ENCODE assay signal across 10 cellular contexts in the genomic region with DNA sequence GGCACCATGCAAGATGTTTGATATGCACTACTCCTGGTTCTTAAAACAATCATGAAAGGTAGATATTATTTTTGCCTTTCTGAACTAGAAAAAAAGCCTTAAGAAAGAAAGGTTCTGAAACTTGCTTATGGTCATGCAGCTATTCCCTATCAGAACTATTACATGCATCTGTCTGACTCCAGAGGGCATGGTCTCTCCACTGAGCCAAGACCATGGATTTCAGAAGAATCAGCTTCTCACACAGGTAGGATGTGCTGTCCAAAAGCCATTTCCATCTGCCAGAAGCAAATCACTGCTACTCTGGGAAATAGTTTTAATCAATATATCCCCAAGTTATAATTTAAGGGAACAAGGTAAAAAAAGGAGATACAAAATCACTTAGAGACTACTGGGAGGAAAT.
DNase-seq lines count a peak whose midpoint lies in the region; ATAC-seq and TF ChIP-seq lines count a peak whose summit lies in the region.
"Had no signal": no experiment of that assay in that cellular context is flagged by ENCODE, and none has a peak within 500 bp of the region (broad histone marks: within the 10 kb centered on the region; RNA-seq: fewer than 3 reads in every experiment).

No MANE protein-coding gene starts in this region.

- H2AFZ ChIP-seq in SK-N-SH (ENCODE audit: low read depth) (no peak overlapping the region), OCI-LY1 (ENCODE audit: low read length) (no peak overlapping the region)

- H3K9ac ChIP-seq in SK-N-SH, result no peak overlapping the region
- H3K9ac ChIP-seq in OCI-LY1 (ENCODE audit: low read length), result peak overlapping the region; percentile 41; the same call in 1 of the 2 replicates

- TF ChIP-seq RAD21 in SK-N-SH (IDR thresholded peaks at IDR 0.05; ENCODE audit: low read length), result peak; percentile 43

- H3K4me2 ChIP-seq in SK-N-SH (no peak overlapping the region), OCI-LY1 (ENCODE audit: low read length) (peak overlapping the region; percentile 81; the same call in 1 of the 2 replicates)

- H3K9me2 ChIP-seq in SK-N-SH, result no peaks in the 10 kb centered on the region
- no peaks in the 10 kb centered on the region for H3K9me2 ChIP-seq in OCI-LY1 (ENCODE audit: low read depth, low read length)

- POLR2A ChIA-PET in SK-N-SH (lab: Yijun Ruan, JAX), result no interaction called here

- peaks cover 38% of the 10 kb centered on the region for H3F3A ChIP-seq in SK-N-SH (replicated peaks; ENCODE audit: insufficient read depth)
- H3F3A ChIP-seq in OCI-LY1 (ENCODE audit: insufficient read depth, low read length), result peaks cover 32% of the 10 kb centered on the region

- H3K27me3 ChIP-seq in SK-N-SH (ENCODE audit: insufficient read depth) (no peaks in the 10 kb centered on the region), OCI-LY1 (ENCODE audit: insufficient read depth, low read length) (no peaks in the 10 kb centered on the region), spleen (replicated peaks in 1 of 7) (no peaks in the 10 kb centered on the region)

- H3K9me3 ChIP-seq in SK-N-SH, result no peaks in the 10 kb centered on the region
- no peaks in the 10 kb centered on the region for H3K9me3 ChIP-seq in OCI-LY1 (ENCODE audit: low read length)
- H3K9me3 ChIP-seq in spleen, result no peaks in the 10 kb centered on the region

- peaks cover 45 to 59% of the 10 kb centered on the region in 2 experiments for H3K4me1 ChIP-seq in SK-N-SH (ENCODE audit: control insufficient read depth in 1 of 2, insufficient read depth in 2 of 2, low read depth in 1 of 2, low read length in 1 of 2)
- H3K4me1 ChIP-seq in OCI-LY1 (ENCODE audit: insufficient read depth, low read length, severe bottlenecking), result peaks cover 75% of the 10 kb centered on the region
- H3K4me1 ChIP-seq in spleen, result peaks cover 53 to 85% (median 73%) of the 10 kb centered on the region in 6 donors

- ATAC-seq in SK-N-SH treated with all-trans-retinoic acid at 6 μM for 48 hours (no peak), GM21367 (IDR thresholded peaks at IDR 0.05; ENCODE audit: unreplicated experiment) (no peak), left cardiac atrium (no peak), GM21447 (IDR thresholded peaks at IDR 0.05; ENCODE audit: unreplicated experiment) (no peak)

- TF ChIP-seq CTCF in SK-N-SH (IDR thresholded peaks at IDR 0.05), result peak; percentile 28; the same call in 1 of the 2 replicates
- TF ChIP-seq CTCF in OCI-LY1 (IDR thresholded peaks at IDR 0.05; ENCODE audit: low read length), result peak; percentile 20; the same call in 1 of the 2 replicates
- TF ChIP-seq CTCF in choroid plexus epithelial cell (conservative IDR thresholded peaks at IDR 0.05; ENCODE audit: low read depth, low read length), result peak; percentile 26
- no peak for TF ChIP-seq CTCF in spleen (IDR thresholded peaks at IDR 0.05 in 8 of 11, conservative IDR thresholded peaks at IDR 0.05 in 3 of 11)

- DNase-seq in SK-N-SH (no peak), choroid plexus epithelial cell (ENCODE audit: low read depth) (peak; percentile 31), spleen (no peak), left cardiac atrium (no peak)
- DNase-seq: stimulated activated naive CD4-positive, alpha-beta T cell had no signal

- intact Hi-C loops in spleen (cut with DNase I; ENCODE audit: low total_unique reads) (no loop called here), left cardiac atrium (cut with DNase I) (no loop called here)

- H3K36me3 ChIP-seq in SK-N-SH (replicated peaks in 1 of 2; ENCODE audit: control insufficient read depth in 1 of 2, insufficient read depth in 2 of 2, low read length in 1 of 2) (peaks cover 2 to 28% of the 10 kb centered on the region in 2 experiments), OCI-LY1 (ENCODE audit: insufficient read depth, low read length) (peaks cover 15% of the 10 kb centered on the region), spleen (peaks cover 0 to 10% (median 0%) of the 10 kb centered on the region in 6 donors)

- H3K4me3 ChIP-seq in SK-N-SH (ENCODE audit: low read depth in 2 of 2, low read length in 1 of 2) (no peak overlapping the region), OCI-LY1 (ENCODE audit: low read depth, low read length, poor library complexity, severe bottlenecking) (no peak overlapping the region), choroid plexus epithelial cell (ENCODE audit: low read depth, low read length) (no peak overlapping the region), spleen (no peak overlapping the region)

- TF ChIP-seq POLR2A in spleen (IDR thresholded peaks at IDR 0.05), result no peak

- H3K79me2 ChIP-seq in SK-N-SH (ENCODE audit: insufficient read depth) (peaks cover 77% of the 10 kb centered on the region), OCI-LY1 (ENCODE audit: insufficient read depth, low read length) (peaks cover 21% of the 10 kb centered on the region; the same call in 1 of the 2 replicates)

- H4K20me1 ChIP-seq in SK-N-SH (ENCODE audit: insufficient read depth), result no peaks in the 10 kb centered on the region
- no peaks in the 10 kb centered on the region for H4K20me1 ChIP-seq in OCI-LY1 (ENCODE audit: insufficient read depth, low read length)

- H3K27ac ChIP-seq in SK-N-SH (ENCODE audit: low read depth in 2 of 2, low read length in 1 of 2), result peak overlapping the region; percentile 28 to 100
- peak overlapping the region; percentile 98 for H3K27ac ChIP-seq in OCI-LY1 (ENCODE audit: low read depth, low read length, poor library complexity, severe bottlenecking)
- H3K27ac ChIP-seq in spleen, result peak overlapping the region; percentile 79 to 98 (median 94)
- H3K27ac ChIP-seq: 22Rv1 had no signal

- TF ChIP-seq EP300 in SK-N-SH (IDR thresholded peaks at IDR 0.05; ENCODE audit: borderline replicate concordance in 1 of 2, low read depth in 1 of 2, low read length in 1 of 2), result no peak

- CTCF ChIA-PET in SK-N-SH (lab: Yijun Ruan, JAX), result interaction anchor here (0.6 to 1.3 kb wide), 3 partner anchors 48 to 70 kb away, joined by 3 to 4 read pairs (median 4); a partner anchor contains a TSS

TF ChIP-seq in SK-N-SH, 30 proteins besides CTCF, POLR2A, EP300 and RAD21 (continues in another document):
- TF ChIP-seq, protein P1, sequence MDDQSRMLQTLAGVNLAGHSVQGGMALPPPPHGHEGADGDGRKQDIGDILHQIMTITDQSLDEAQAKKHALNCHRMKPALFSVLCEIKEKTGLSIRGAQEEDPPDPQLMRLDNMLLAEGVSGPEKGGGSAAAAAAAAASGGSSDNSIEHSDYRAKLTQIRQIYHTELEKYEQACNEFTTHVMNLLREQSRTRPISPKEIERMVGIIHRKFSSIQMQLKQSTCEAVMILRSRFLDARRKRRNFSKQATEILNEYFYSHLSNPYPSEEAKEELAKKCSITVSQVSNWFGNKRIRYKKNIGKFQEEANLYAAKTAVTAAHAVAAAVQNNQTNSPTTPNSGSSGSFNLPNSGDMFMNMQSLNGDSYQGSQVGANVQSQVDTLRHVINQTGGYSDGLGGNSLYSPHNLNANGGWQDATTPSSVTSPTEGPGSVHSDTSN (IDR thresholded peaks at IDR 0.05), result no peak
- no peak for TF ChIP-seq MEF2A (IDR thresholded peaks at IDR 0.05; ENCODE audit: borderline replicate concordance, low read depth)
- no peak for TF ChIP-seq MXI1 (IDR thresholded peaks at IDR 0.05; ENCODE audit: low read depth, low read length)
- TF ChIP-seq, protein P2, sequence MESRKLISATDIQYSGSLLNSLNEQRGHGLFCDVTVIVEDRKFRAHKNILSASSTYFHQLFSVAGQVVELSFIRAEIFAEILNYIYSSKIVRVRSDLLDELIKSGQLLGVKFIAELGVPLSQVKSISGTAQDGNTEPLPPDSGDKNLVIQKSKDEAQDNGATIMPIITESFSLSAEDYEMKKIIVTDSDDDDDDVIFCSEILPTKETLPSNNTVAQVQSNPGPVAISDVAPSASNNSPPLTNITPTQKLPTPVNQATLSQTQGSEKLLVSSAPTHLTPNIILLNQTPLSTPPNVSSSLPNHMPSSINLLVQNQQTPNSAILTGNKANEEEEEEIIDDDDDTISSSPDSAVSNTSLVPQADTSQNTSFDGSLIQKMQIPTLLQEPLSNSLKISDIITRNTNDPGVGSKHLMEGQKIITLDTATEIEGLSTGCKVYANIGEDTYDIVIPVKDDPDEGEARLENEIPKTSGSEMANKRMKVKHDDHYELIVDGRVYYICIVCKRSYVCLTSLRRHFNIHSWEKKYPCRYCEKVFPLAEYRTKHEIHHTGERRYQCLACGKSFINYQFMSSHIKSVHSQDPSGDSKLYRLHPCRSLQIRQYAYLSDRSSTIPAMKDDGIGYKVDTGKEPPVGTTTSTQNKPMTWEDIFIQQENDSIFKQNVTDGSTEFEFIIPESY (IDR thresholded peaks at IDR 0.05; ENCODE audit: borderline replicate concordance, low read depth), result no peak
- TF ChIP-seq YY1 (IDR thresholded peaks at IDR 0.05; ENCODE audit: low read depth), result no peak

TF ChIP-seq in SK-N-SH treated with all-trans-retinoic acid at 6 μM for 48 hours, 23 proteins besides CTCF, POLR2A, EP300 and RAD21 (continues in another document):
- no peak for TF ChIP-seq ISL1 (CRISPR knock-in tag; IDR thresholded peaks at IDR 0.05)
- TF ChIP-seq, protein P3, sequence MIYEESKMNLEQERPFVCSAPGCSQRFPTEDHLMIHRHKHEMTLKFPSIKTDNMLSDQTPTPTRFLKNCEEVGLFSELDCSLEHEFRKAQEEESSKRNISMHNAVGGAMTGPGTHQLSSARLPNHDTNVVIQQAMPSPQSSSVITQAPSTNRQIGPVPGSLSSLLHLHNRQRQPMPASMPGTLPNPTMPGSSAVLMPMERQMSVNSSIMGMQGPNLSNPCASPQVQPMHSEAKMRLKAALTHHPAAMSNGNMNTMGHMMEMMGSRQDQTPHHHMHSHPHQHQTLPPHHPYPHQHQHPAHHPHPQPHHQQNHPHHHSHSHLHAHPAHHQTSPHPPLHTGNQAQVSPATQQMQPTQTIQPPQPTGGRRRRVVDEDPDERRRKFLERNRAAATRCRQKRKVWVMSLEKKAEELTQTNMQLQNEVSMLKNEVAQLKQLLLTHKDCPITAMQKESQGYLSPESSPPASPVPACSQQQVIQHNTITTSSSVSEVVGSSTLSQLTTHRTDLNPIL (CRISPR knock-in tag; IDR thresholded peaks at IDR 0.05; ENCODE audit: low read depth), result no peak
- TF ChIP-seq ZFP3 (CRISPR knock-in tag; IDR thresholded peaks at IDR 0.05), result no peak
- no peak for TF ChIP-seq TCF4 (CRISPR knock-in tag; IDR thresholded peaks at IDR 0.05; ENCODE audit: borderline replicate concordance)
- TF ChIP-seq, protein P4, sequence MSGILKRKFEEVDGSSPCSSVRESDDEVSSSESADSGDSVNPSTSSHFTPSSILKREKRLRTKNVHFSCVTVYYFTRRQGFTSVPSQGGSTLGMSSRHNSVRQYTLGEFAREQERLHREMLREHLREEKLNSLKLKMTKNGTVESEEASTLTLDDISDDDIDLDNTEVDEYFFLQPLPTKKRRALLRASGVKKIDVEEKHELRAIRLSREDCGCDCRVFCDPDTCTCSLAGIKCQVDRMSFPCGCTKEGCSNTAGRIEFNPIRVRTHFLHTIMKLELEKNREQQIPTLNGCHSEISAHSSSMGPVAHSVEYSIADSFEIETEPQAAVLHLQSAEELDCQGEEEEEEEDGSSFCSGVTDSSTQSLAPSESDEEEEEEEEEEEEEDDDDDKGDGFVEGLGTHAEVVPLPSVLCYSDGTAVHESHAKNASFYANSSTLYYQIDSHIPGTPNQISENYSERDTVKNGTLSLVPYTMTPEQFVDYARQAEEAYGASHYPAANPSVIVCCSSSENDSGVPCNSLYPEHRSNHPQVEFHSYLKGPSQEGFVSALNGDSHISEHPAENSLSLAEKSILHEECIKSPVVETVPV (CRISPR knock-in tag; IDR thresholded peaks at IDR 0.05), result no peak
- no peak for TF ChIP-seq BACH2 (CRISPR knock-in tag; IDR thresholded peaks at IDR 0.05; ENCODE audit: borderline replicate concordance)

Comparison
In these comparisons a context has a peak if more than half of its experiments do, and no peak if none do; other contexts are left out.
1. CTCF ChIP-seq: peak in SK-N-SH (single experiment), OCI-LY1 (single experiment) and choroid plexus epithelial cell (single experiment); none in spleen (0 of 11).
2. Peak in every context shown above with its lines, with median percentiles within 50 percentile points of each other: H3K27ac ChIP-seq.